1 cellular context compared by ENCODE assay signal in the genomic region with DNA sequence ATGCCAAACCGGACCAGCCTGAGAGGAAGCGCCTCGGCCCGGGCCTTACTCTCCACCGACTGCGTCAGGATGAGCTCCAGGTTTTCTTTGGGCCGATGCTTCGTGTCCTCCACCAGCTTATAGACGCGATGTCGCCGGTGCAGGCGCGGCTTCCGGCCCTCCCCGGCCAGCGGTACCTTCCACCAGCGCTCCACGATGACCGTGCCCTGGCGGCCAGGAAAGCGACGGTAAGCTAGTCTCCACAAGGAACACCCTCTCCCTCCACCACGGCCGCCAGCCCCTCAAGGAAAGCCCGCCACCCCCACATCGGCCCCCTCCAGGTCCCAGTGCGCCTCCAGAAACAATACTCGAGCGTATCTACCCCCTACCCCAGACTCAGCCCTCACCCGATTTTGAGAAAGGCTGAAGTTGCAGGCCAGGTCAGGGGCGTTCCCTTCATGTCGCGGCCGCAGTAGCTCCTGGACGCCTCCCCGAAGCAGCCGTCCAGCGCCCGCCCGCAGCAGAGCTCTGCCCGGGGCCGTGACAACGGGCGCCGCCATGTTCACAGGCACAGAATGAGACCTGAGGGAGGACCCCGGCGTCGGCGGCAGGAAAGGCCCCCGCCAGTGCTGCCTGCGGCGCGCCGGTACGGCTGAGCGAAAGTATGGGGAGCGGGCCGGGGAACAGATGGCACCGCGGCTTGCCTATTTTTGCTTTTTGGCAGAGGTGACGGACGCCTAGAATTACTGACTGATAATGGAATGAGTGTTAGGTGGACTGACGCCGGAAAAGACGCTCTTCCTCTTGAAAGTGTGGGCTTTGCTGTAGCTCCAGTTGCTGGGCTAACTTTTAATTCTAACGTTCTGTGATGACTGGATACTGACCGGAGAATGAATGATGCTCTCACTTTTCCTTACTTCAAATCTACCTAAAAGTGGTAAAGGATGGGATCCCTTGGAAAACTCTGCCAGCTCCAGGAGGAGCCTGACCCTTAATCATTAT.
TF ChIP-seq lines count a peak whose summit lies in the region.

Gene MRPL9 (minus strand): TSS at position 556 of the 981 bp plus-strand sequence. CDS start 17 bp downstream, at position 539.

TF ChIP-seq in endothelial cell of umbilical vein, 7 proteins besides CTCF, POLR2A, EP300 and RAD21 (continued from another document):
- TF ChIP-seq FOS (IDR thresholded peaks at IDR 0.05; ENCODE audit: borderline replicate concordance, insufficient read depth, low read length) = no peak
- TF ChIP-seq MYC (IDR thresholded peaks at IDR 0.05; ENCODE audit: low read depth, low read length) = peak; percentile 81
- no peak for TF ChIP-seq EZH2 (IDR thresholded peaks at IDR 0.05; ENCODE audit: borderline replicate concordance, low read depth, low read length, severe bottlenecking)
- TF ChIP-seq GATA2 (IDR thresholded peaks at IDR 0.05; ENCODE audit: insufficient read depth, insufficient read length, low read depth, low read length) = no peak
